ENCODE assay signal across 33 cellular contexts in the genomic region with DNA sequence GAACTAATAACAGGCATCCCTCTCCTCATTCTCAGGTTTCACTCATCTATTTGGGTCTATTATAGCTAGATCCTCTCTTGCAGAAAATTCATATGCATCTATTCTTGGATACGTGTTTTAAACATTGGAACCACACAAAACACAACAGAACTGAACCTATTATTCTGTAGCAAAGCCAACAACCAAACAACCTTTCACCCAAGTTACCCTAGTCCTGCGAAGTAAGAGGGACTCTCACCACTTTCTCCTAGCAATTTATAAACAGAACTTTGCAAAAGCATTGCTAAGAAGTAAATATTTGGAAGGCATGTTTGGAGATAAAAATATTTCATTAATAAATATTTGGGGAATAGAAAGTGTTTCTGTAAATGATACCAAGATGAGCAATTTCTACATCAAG. TPM values are rescaled to one million over a fixed set of nuclear protein-coding genes. Genes with fewer than 3 reads are reported as not detected.
DNase-seq lines count a peak whose midpoint lies in the region; ATAC-seq and TF ChIP-seq lines count a peak whose summit lies in the region.
"Had no signal": no experiment of that assay in that cellular context is flagged by ENCODE, and none has a peak within 500 bp of the region (broad histone marks: within the 10 kb centered on the region; RNA-seq: fewer than 3 reads in every experiment).

No MANE protein-coding gene starts in this region.

- H3K56ac ChIP-seq in IMR-90 (ENCODE audit: extremely low read depth, insufficient read depth, low read length), result no peak overlapping the region

- ATAC-seq in IMR-90 (ENCODE audit: low read depth) (peak; percentile 95), HG03520 (IDR thresholded peaks at IDR 0.05; ENCODE audit: unreplicated experiment) (no peak)
- no peak for ATAC-seq in activated CD4-positive, CD25-positive, alpha-beta regulatory T cell treated with anti-CD3 and anti-CD28 coated beads, Interleukin-2, amount 50 U/mL, for 24 hours
- ATAC-seq: A549; CD8-positive, alpha-beta T cell had no signal

- no peaks in the 10 kb centered on the region for H3K79me1 ChIP-seq in IMR-90 (ENCODE audit: low read depth in 1 of 2, low read length in 2 of 2)
- H3K79me1 ChIP-seq in mesenchymal stem cell (replicated peaks; ENCODE audit: low read length, poor library complexity, severe bottlenecking), result no peaks in the 10 kb centered on the region

- dilution Hi-C loops in IMR-90 (cut with HindIII; ENCODE audit: low sequenced_read_pairs, unreplicated experiment), result no loop called here

- H2BK5ac ChIP-seq in IMR-90 (ENCODE audit: low read depth, low read length, poor library complexity, severe bottlenecking) (no peak overlapping the region), mesenchymal stem cell (ENCODE audit: low read depth, low read length, poor library complexity, severe bottlenecking) (no peak overlapping the region)

- no peak for TF ChIP-seq RAD21 in IMR-90 (IDR thresholded peaks at IDR 0.05; ENCODE audit: low read length)

- in situ Hi-C loops in IMR-90 (cut with MboI; ENCODE audit: low sequenced_read_pairs), result no loop called here

- H3K23ac ChIP-seq in IMR-90 (ENCODE audit: low read depth, low read length) (no peak overlapping the region), mesenchymal stem cell (ENCODE audit: low read length in 2 of 2) (no peak overlapping the region)

- H3K4ac ChIP-seq in IMR-90 (ENCODE audit: low read depth, low read length) (no peak overlapping the region), mesenchymal stem cell (ENCODE audit: low read depth in 1 of 2, low read length in 2 of 2) (no peak overlapping the region)

- no peak for TF ChIP-seq POLR2A in IMR-90 (IDR thresholded peaks at IDR 0.05; ENCODE audit: low read depth, low read length)

- BruUV-seq in IMR-90 (replicated peaks; lab: Mats Ljungman, UMichigan), result no TSS peak

- H2BK120ac ChIP-seq in IMR-90 (ENCODE audit: low read depth, low read length) (no peak overlapping the region), mesenchymal stem cell (ENCODE audit: low read depth, low read length) (no peak overlapping the region)

- POLR2A ChIA-PET in AG04450 (lab: Yijun Ruan, JAX), result interaction anchor here (0.5 to 1.3 kb wide), 2 partner anchors 18 to 19 kb away, joined by 5 to 6 read pairs; no protein-coding TSS in a partner anchor
- POLR2A ChIA-PET in HEK293 (lab: Yijun Ruan, JAX), result no interaction called here
- POLR2A ChIA-PET in IMR-90 (lab: Charles Lee; ENCODE audit: unreplicated experiment), result no interaction called here

- H3K14ac ChIP-seq in IMR-90 (replicated peaks; ENCODE audit: low read depth, low read length), result no peak overlapping the region
- H3K14ac ChIP-seq in mesenchymal stem cell (ENCODE audit: low read length in 2 of 2), result no peak overlapping the region

- H4K91ac ChIP-seq in IMR-90 (ENCODE audit: insufficient read depth, low read depth, low read length) (no peak overlapping the region), mesenchymal stem cell (ENCODE audit: low read length) (no peak overlapping the region)

- H3K18ac ChIP-seq in IMR-90 (ENCODE audit: low read depth, low read length) (no peak overlapping the region; the same call in 1 of the 2 replicates), mesenchymal stem cell (ENCODE audit: low read depth in 1 of 2, low read length in 2 of 2) (no peak overlapping the region)

- H4K5ac ChIP-seq in IMR-90 (ENCODE audit: low read depth, low read length), result no peak overlapping the region

- CTCF ChIA-PET in AG04450 (lab: Charles Lee) (interaction anchor here (0.9 kb wide), 1 partner anchor 251 kb away, joined by 3 read pairs; no protein-coding TSS in a partner anchor), HEK293 (lab: Yijun Ruan, JAX) (no interaction called here), IMR-90 (lab: Yijun Ruan, JAX) (no interaction called here)

- TF ChIP-seq CTCF in AG04450 (IDR thresholded peaks at IDR 0.05; ENCODE audit: low read depth, low read length), result no peak
- no peak for TF ChIP-seq CTCF in HEK293 (tag by site-specific recombination; IDR thresholded peaks at IDR 0.05)
- no peak for TF ChIP-seq CTCF in IMR-90 (conservative IDR thresholded peaks at IDR 0.05; ENCODE audit: low read depth, low read length)
- TF ChIP-seq CTCF in foreskin fibroblast (IDR thresholded peaks at IDR 0.05; ENCODE audit: low read depth, low read length), result no peak

- H3K27ac ChIP-seq in AG04450 (ENCODE audit: low read depth, low read length) (no peak overlapping the region), HEK293 (ENCODE audit: extremely low read depth, low read depth, low read length) (no peak overlapping the region), IMR-90 (ENCODE audit: insufficient read depth, low read length) (peak overlapping the region; percentile 87; the same call in 1 of the 2 replicates), mesenchymal stem cell (ENCODE audit: low read length, poor library complexity, severe bottlenecking) (no peak overlapping the region)
- H3K27ac ChIP-seq: 22Rv1; A549; BLaER1; BLaER1 treated with 17β-estradiol and CSF1 and Interleukin-3, amounts not matched to agents 10 nM and 100 nM; C4-2B had no signal

- H2AK9ac ChIP-seq in IMR-90 (replicated peaks; ENCODE audit: low read depth, low read length, poor library complexity), result no peak overlapping the region

- H4K8ac ChIP-seq in IMR-90 (ENCODE audit: low read depth in 2 of 2, low read length in 2 of 2), result no peak overlapping the region
- H4K8ac ChIP-seq in mesenchymal stem cell (ENCODE audit: low read length), result no peak overlapping the region

- H2BK15ac ChIP-seq in IMR-90 (ENCODE audit: low read depth, low read length) (no peak overlapping the region), mesenchymal stem cell (ENCODE audit: low read depth, poor library complexity, severe bottlenecking) (no peak overlapping the region)

- H3K9ac ChIP-seq in IMR-90 (ENCODE audit: low read depth, low read length) (no peak overlapping the region), mesenchymal stem cell (ENCODE audit: low read length) (no peak overlapping the region)
- H3K9ac ChIP-seq: BLaER1; BLaER1 treated with 17β-estradiol and CSF1 and Interleukin-3, amounts not matched to agents 10 nM and 100 nM had no signal

- H3K36me3 ChIP-seq in HEK293 (ENCODE audit: control insufficient read depth in 2 of 2, insufficient read depth in 1 of 2, low read length in 2 of 2) (no peaks in the 10 kb centered on the region), IMR-90 (ENCODE audit: control insufficient read depth, insufficient read depth, low read length) (no peaks in the 10 kb centered on the region), mesenchymal stem cell (ENCODE audit: control insufficient read depth in 1 of 2, insufficient read depth in 2 of 2, low read depth in 1 of 2, low read length in 2 of 2) (no peaks in the 10 kb centered on the region)
- H3K36me3 ChIP-seq: BE2C; BLaER1; BLaER1 treated with 17β-estradiol and CSF1 and Interleukin-3, amounts not matched to agents 10 nM and 100 nM had no signal

- H4K20me1 ChIP-seq in IMR-90 (ENCODE audit: insufficient read depth, low read length), result no peaks in the 10 kb centered on the region
- H4K20me1 ChIP-seq: BLaER1; BLaER1 treated with 17β-estradiol and CSF1 and Interleukin-3, amounts not matched to agents 10 nM and 100 nM had no signal

- no peaks in the 10 kb centered on the region for H3K9me1 ChIP-seq in IMR-90 (ENCODE audit: insufficient read depth, low read length)

- intact Hi-C loops in IMR-90 (cut with micrococcal nuclease), result no loop called here

- H3K27me3 ChIP-seq in AG04450 (ENCODE audit: control insufficient read depth, insufficient read depth, low read length), result peaks cover 2% of the 10 kb centered on the region
- peaks cover 12% of the 10 kb centered on the region for H3K27me3 ChIP-seq in IMR-90 (ENCODE audit: control insufficient read depth, insufficient read depth, low read length)
- peaks cover 0 to 26% of the 10 kb centered on the region in 2 experiments for H3K27me3 ChIP-seq in mesenchymal stem cell (ENCODE audit: control insufficient read depth in 1 of 2, insufficient read depth in 1 of 2, low read length in 2 of 2)
- H3K27me3 ChIP-seq: BE2C; BLaER1; BLaER1 treated with 17β-estradiol and CSF1 and Interleukin-3, amounts not matched to agents 10 nM and 100 nM had no signal

- H2AK5ac ChIP-seq in IMR-90 (ENCODE audit: low read depth, low read length) (no peak overlapping the region), mesenchymal stem cell (ENCODE audit: low read length, severe bottlenecking) (no peak overlapping the region)

- H3K4me1 ChIP-seq in HEK293 (ENCODE audit: control insufficient read depth, insufficient read depth, low read length), result no peaks in the 10 kb centered on the region
- peaks cover 6% of the 10 kb centered on the region; the same call in 1 of the 2 replicates for H3K4me1 ChIP-seq in IMR-90 (ENCODE audit: control insufficient read depth, insufficient read depth, low read length)
- peaks cover 2% of the 10 kb centered on the region for H3K4me1 ChIP-seq in mesenchymal stem cell (ENCODE audit: control insufficient read depth, insufficient read depth, low read depth, low read length)
- H3K4me1 ChIP-seq: A549; BLaER1; BLaER1 treated with 17β-estradiol and CSF1 and Interleukin-3, amounts not matched to agents 10 nM and 100 nM; Caco-2 had no signal

- H3K4me2 ChIP-seq in IMR-90 (ENCODE audit: low read depth, low read length), result no peak overlapping the region
- no peak overlapping the region for H3K4me2 ChIP-seq in mesenchymal stem cell (ENCODE audit: low read length, poor library complexity, severe bottlenecking)
- H3K4me2 ChIP-seq: A549; BLaER1; BLaER1 treated with 17β-estradiol and CSF1 and Interleukin-3, amounts not matched to agents 10 nM and 100 nM had no signal

- no peak overlapping the region for H2BK20ac ChIP-seq in IMR-90 (ENCODE audit: low read depth, low read length)

- DNase-seq in AG04450 (ENCODE audit: low read depth, low spot score) (peak; percentile 73), IMR-90 (peak; percentile 75), mesenchymal stem cell (peak; percentile 19), UCSD-AML1 (lab: John Stamatoyannopoulos, UW; ENCODE audit: unreplicated experiment) (no peak), foreskin fibroblast (no peak)
- DNase-seq: 8988T; ACHN; AML-193; BE2C; C1 segment of cervical spinal cord; Caco-2; Calu3; CD4-positive, alpha-beta memory T cell; CD4-positive, alpha-beta T cell; CD4-positive, CD25-positive, alpha-beta regulatory T cell; CD8-positive, alpha-beta memory T cell; CD8-positive, alpha-beta T cell; COR-L47; DMS 273 treated with DMSO at 0.1 percent for 48 hours; DMS153; DMS53; DMS79; DMS79 treated with DMSO at 0.1 percent for 48 hours; DND-41; EL had no signal

- H3K4me3 ChIP-seq in AG04450 (ENCODE audit: low read depth, low read length), result no peak overlapping the region
- no peak overlapping the region for H3K4me3 ChIP-seq in HEK293 (ENCODE audit: low read depth, low read length)
- no peak overlapping the region for H3K4me3 ChIP-seq in IMR-90 (ENCODE audit: insufficient read depth, low read depth, low read length)
- H3K4me3 ChIP-seq in mesenchymal stem cell (ENCODE audit: insufficient read depth in 1 of 2, low read depth in 1 of 2, low read length in 2 of 2), result no peak overlapping the region
- no peak overlapping the region for H3K4me3 ChIP-seq in foreskin fibroblast (ENCODE audit: low read depth in 1 of 2, low read length in 2 of 2)
- H3K4me3 ChIP-seq: A549; BLaER1; BLaER1 treated with 17β-estradiol and CSF1 and Interleukin-3, amounts not matched to agents 10 nM and 100 nM had no signal

- H2AFZ ChIP-seq in IMR-90 (replicated peaks; ENCODE audit: low read length, poor library complexity) (no peak overlapping the region), mesenchymal stem cell (ENCODE audit: low read depth, low read length) (no peak overlapping the region)

- no CpG with 5 or more reads among the region's 2 CpGs for WGBS in IMR-90 (ENCODE audit: extremely low coverage in 2 of 2, insufficient read length in 1 of 2), 2 experiments
- 74% methylated on average over 2 of the region's 2 CpGs for WGBS in mesenchymal stem cell

- H2BK12ac ChIP-seq in mesenchymal stem cell (ENCODE audit: low read length in 2 of 2), result no peak overlapping the region

- H3K9me3 ChIP-seq in AG04450 (ENCODE audit: control insufficient read depth, insufficient read depth, low read length) (no peaks in the 10 kb centered on the region), HEK293 (ENCODE audit: control insufficient read depth, insufficient read depth, low read depth, low read length) (no peaks in the 10 kb centered on the region), IMR-90 (ENCODE audit: control insufficient read depth, insufficient read depth, low read length) (no peaks in the 10 kb centered on the region), mesenchymal stem cell (ENCODE audit: control insufficient read depth, low read length) (no peaks in the 10 kb centered on the region)
- H3K9me3 ChIP-seq: A549; BE2C; BLaER1; BLaER1 treated with 17β-estradiol and CSF1 and Interleukin-3, amounts not matched to agents 10 nM and 100 nM; Caco-2 had no signal

RNA-seq across cellular contexts. Expression of a gene that starts 20.4 kb away (rescaled TPM):
- polyA plus RNA-seq in AG04450 (2011; rRNA removed) (224 and 276 TPM in 2 replicates), IMR-90 (2012; rRNA removed) (101 and 104 TPM in 2 replicates)
- 304 and 360 TPM in 2 replicates for polyA minus RNA-seq in AG04450 (2011; rRNA and poly(A)+ RNA removed)
- 112 and 122 TPM in 2 replicates for total RNA-seq in IMR-90 (2012; rRNA removed)
- 62.6 and 79.6 TPM in 2 replicates for polyA plus RNA-seq in IMR-90 (2012; cell fraction: cytosol; rRNA removed)
- polyA plus RNA-seq in IMR-90 (2012; cell fraction: nucleus; rRNA removed; ENCODE audit: low replicate concordance), result 63.9 and 105 TPM in 2 replicates
- polyA plus RNA-seq in mesenchymal stem cell (2013, experiment 1 of 2), result 48.8 TPM
- polyA plus RNA-seq in mesenchymal stem cell (2013, experiment 2 of 2), result 47.7 TPM
- polyA plus RNA-seq: CD4-positive, alpha-beta memory T cell; CD4-positive, CD25-positive, alpha-beta regulatory T cell; CD8-positive, alpha-beta memory T cell had no signal

Comparison
In these comparisons a context has a peak if more than half of its experiments do, and no peak if none do; other contexts are left out.
1. DNase-seq: peak in AG04450 (single experiment), IMR-90 (single experiment) and mesenchymal stem cell (single experiment); none in UCSD-AML1 (single experiment) and foreskin fibroblast (0 of 2).